ENCODE assay signal across 20 cellular contexts in genomic region chr1:239711768-239712167, GRCh38.
"Had no signal": no experiment of that assay in that cellular context is flagged by ENCODE, and none has a peak within 500 bp of the region (broad histone marks: within the 10 kb centered on the region; RNA-seq: fewer than 3 reads in every experiment).

No MANE protein-coding gene starts in this region.

- DNase-seq: activated CD4-positive, alpha-beta T cell treated with anti-CD3 and anti-CD28 coated beads, Interleukin-2, amount 50 U/mL, for 48 hours; activated gamma-delta T cell treated with Interleukin-2 at 50 U/mL for 16 hours; anterior cingulate cortex; body of pancreas; cortex of kidney; heart left ventricle; immature natural killer cell; lower lobe of right lung; naive B cell; stimulated activated CD4-positive, alpha-beta T cell treated with anti-CD3 and anti-CD28 coated beads, Interleukin-2, amount 100 ng/mL, for 48 hours; stimulated activated CD8-positive, alpha-beta memory T cell treated with anti-CD3 and anti-CD28 coated beads, Interleukin-4, amount 100 ng/mL, for 48 hours; stimulated activated naive B cell treated with anti-CD40 and anti-IgM and Interleukin-4, amounts not matched to agents 10 μg/mL and 1 μg/mL and 100 μg/mL, for 72 hours; T-helper 9 cell; testis had no signal

- H3K27me3 Mint-ChIP-seq: naive B cell; stimulated activated naive B cell treated with anti-CD40 and anti-IgM and Interleukin-4, amounts not matched to agents 10 μg/mL and 1 μg/mL and 100 μg/mL, for 72 hours had no signal

- H3K4me3 Mint-ChIP-seq: activated T-helper 1 cell treated with anti-CD3 and anti-CD28 coated beads, Interleukin-12 subunit alpha, Interleukin-12 subunit beta, Interleukin-2, Interleukin-4 antibody, amounts not matched to agents 30 ng/mL and 10 ng/mL and 1 ng/mL, durations not matched to agents 14 hours and 24 hours and 36 hours; immature natural killer cell; naive B cell; stimulated activated naive B cell treated with anti-CD40 and anti-IgM and Interleukin-4, amounts not matched to agents 10 μg/mL and 1 μg/mL and 100 μg/mL, for 72 hours; type B pancreatic cell had no signal

- H3K36me3 Mint-ChIP-seq: naive B cell; stimulated activated naive B cell treated with anti-CD40 and anti-IgM and Interleukin-4, amounts not matched to agents 10 μg/mL and 1 μg/mL and 100 μg/mL, for 72 hours; type B pancreatic cell had no signal

- H3K9me3 ChIP-seq: body of pancreas, heart left ventricle, lower lobe of right lung, prostate gland, testis, vagina had no signal

- H3K9me3 Mint-ChIP-seq: activated T-helper 1 cell treated with anti-CD3 and anti-CD28 coated beads, Interleukin-12 subunit alpha, Interleukin-12 subunit beta, Interleukin-2, Interleukin-4 antibody, amounts not matched to agents 30 ng/mL and 10 ng/mL and 1 ng/mL, durations not matched to agents 14 hours and 24 hours and 36 hours; immature natural killer cell; naive B cell; stimulated activated naive B cell treated with anti-CD40 and anti-IgM and Interleukin-4, amounts not matched to agents 10 μg/mL and 1 μg/mL and 100 μg/mL, for 72 hours; type B pancreatic cell had no signal

- H3K27ac Mint-ChIP-seq: activated T-helper 1 cell treated with anti-CD3 and anti-CD28 coated beads, Interleukin-12 subunit alpha, Interleukin-12 subunit beta, Interleukin-2, Interleukin-4 antibody, amounts not matched to agents 30 ng/mL and 10 ng/mL and 1 ng/mL, durations not matched to agents 14 hours and 24 hours and 36 hours; immature natural killer cell; naive B cell; stimulated activated naive B cell treated with anti-CD40 and anti-IgM and Interleukin-4, amounts not matched to agents 10 μg/mL and 1 μg/mL and 100 μg/mL, for 72 hours; type B pancreatic cell had no signal

- H3K4me1 Mint-ChIP-seq: naive B cell; stimulated activated naive B cell treated with anti-CD40 and anti-IgM and Interleukin-4, amounts not matched to agents 10 μg/mL and 1 μg/mL and 100 μg/mL, for 72 hours had no signal

- H3K4me3 ChIP-seq: body of pancreas, cardiac muscle cell, heart left ventricle, lower lobe of right lung, prostate gland, testis, vagina had no signal

- H3K4me1 ChIP-seq: heart left ventricle, prostate gland, testis, vagina had no signal

- H3K27ac ChIP-seq: body of pancreas, cardiac muscle cell, heart left ventricle, lower lobe of right lung, prostate gland, testis, vagina had no signal

- ATAC-seq: body of pancreas; heart left ventricle; left lobe of liver; lower lobe of right lung; stimulated activated naive B cell treated with anti-CD40 and anti-IgM and Interleukin-4, amounts not matched to agents 10 μg/mL and 1 μg/mL and 100 μg/mL, for 72 hours had no signal

- H3K36me3 ChIP-seq: cardiac muscle cell, heart left ventricle, lower lobe of right lung, prostate gland, vagina had no signal

- H3K27me3 ChIP-seq: body of pancreas, cardiac muscle cell, heart left ventricle, testis, vagina had no signal
